15 cellular contexts compared by ENCODE assay signal in genomic region chr9:134554011-134554749, GRCh38.
"Had no signal": no experiment of that assay in that cellular context is flagged by ENCODE, and none has a peak within 500 bp of the region (broad histone marks: within the 10 kb centered on the region; RNA-seq: fewer than 3 reads in every experiment).

No MANE protein-coding gene starts in this region.

- H3K27me3 ChIP-seq: ovary, upper lobe of left lung had no signal

- ATAC-seq: activated CD4-positive, CD25-positive, alpha-beta regulatory T cell treated with anti-CD3 and anti-CD28 coated beads, Interleukin-2, amount 50 U/mL, for 24 hours; activated CD8-positive, alpha-beta memory T cell treated with anti-CD3 and anti-CD28 coated beads, Interleukin-2, amount 10 ng/mL, durations not matched to agents 7 days and 5 days; activated naive CD4-positive, alpha-beta T cell treated with anti-CD3 and anti-CD28 coated beads, Interleukin-2, amount 50 U/mL, for 72 hours; foreskin keratinocyte; left lobe of liver had no signal

- DNase-seq: activated CD4-positive, alpha-beta T cell treated with anti-CD3 and anti-CD28 coated beads, Interleukin-2, amount 50 U/mL, for 4 hours; activated CD8-positive, alpha-beta memory T cell treated with anti-CD3 and anti-CD28 coated beads, Interleukin-2, amount 10 ng/mL, durations not matched to agents 7 days and 5 days; activated effector memory CD4-positive, alpha-beta T cell treated with anti-CD3 and anti-CD28 coated beads, Interleukin-2, amount 50 U/mL, for 16 hours; activated T-cell treated with anti-CD3 and anti-CD28 coated beads, Interleukin-2, amount 50 U/mL, for 24 hours; anterior cingulate cortex; esophagus squamous epithelium; foreskin keratinocyte; stimulated activated naive CD4-positive, alpha-beta T cell; T-helper 2 cell had no signal

- H3K36me3 ChIP-seq: esophagus squamous epithelium, ovary, upper lobe of left lung had no signal

- H3K4me3 ChIP-seq: esophagus squamous epithelium, ovary, skin epidermis, upper lobe of left lung had no signal

- H3K9me3 ChIP-seq: esophagus squamous epithelium, ovary, upper lobe of left lung had no signal

- H3K27ac ChIP-seq: foreskin keratinocyte, ovary, upper lobe of left lung had no signal
